In genomic region chr2:96848264-96848663, GRCh38 we compare ENCODE assay signal across 2 cellular contexts.
A peak's percentile ranks its signal among the peaks of the same experiment; 100 is the strongest.
TF ChIP-seq lines count a peak whose summit lies in the region.

No MANE protein-coding gene starts in this region.

TF ChIP-seq in HEK293, 187 proteins besides CTCF, POLR2A, EP300 and RAD21:
- TF ChIP-seq ZNF776 (tag by site-specific recombination; IDR thresholded peaks at IDR 0.05; ENCODE audit: borderline replicate concordance) (no peak), SCRT2 (tag by site-specific recombination; IDR thresholded peaks at IDR 0.05) (peak; percentile 39; the same call in 1 of the 2 replicates)

TF ChIP-seq in SK-N-SH, 30 proteins besides CTCF, POLR2A, EP300 and RAD21:
- TF ChIP-seq CHD2 (IDR thresholded peaks at IDR 0.05; ENCODE audit: low read length, partially characterized antibody): no peak
- no peak for TF ChIP-seq FOXJ3 (CRISPR knock-in tag; IDR thresholded peaks at IDR 0.05)
- TF ChIP-seq PBX3 (IDR thresholded peaks at IDR 0.05): no peak
- TF ChIP-seq REST (IDR thresholded peaks at IDR 0.05; ENCODE audit: low read depth, low read length): no peak
- TF ChIP-seq GATA2 (CRISPR knock-in tag; IDR thresholded peaks at IDR 0.05): no peak
- no peak for TF ChIP-seq RXRA (IDR thresholded peaks at IDR 0.05; ENCODE audit: borderline replicate concordance, low read depth)
- no peak for TF ChIP-seq POLR2AphosphoS5 (IDR thresholded peaks at IDR 0.05; ENCODE audit: low read depth, low read length)
- TF ChIP-seq SMC3 (IDR thresholded peaks at IDR 0.05; ENCODE audit: low read depth, low read length): no peak
- TF ChIP-seq FOXM1 (IDR thresholded peaks at IDR 0.05; ENCODE audit: low read depth): no peak
- TF ChIP-seq USF1 (IDR thresholded peaks at IDR 0.05; ENCODE audit: borderline replicate concordance, low read depth): no peak
- no peak for TF ChIP-seq JUND (IDR thresholded peaks at IDR 0.05)
